8 cellular contexts compared by ENCODE assay signal in the genomic region with DNA sequence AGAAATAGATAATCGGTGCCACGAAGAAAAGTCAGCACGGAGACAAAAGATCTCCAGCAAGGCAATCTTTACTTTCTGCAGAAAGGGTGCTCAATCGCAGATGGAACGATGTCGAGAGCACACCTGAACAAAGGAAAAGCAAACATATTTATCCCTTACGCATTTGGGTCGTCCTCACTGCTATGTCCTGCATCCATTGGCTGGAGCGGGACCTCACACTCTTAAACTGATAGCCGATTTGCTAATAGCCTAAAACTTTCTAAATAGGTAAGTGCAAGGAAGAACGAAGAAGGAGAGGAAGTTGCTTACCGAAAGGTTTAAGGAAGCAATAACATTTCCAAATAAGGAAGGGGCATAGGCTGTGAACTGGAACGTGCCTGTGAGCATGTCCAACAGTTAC. TPM values are rescaled to one million over a fixed set of nuclear protein-coding genes. Genes with fewer than 3 reads are reported as not detected.
DNase-seq lines count a peak whose midpoint lies in the region; ATAC-seq and TF ChIP-seq lines count a peak whose summit lies in the region.

No MANE protein-coding gene starts in this region.

- H3K27me3 Mint-ChIP-seq in T-helper 1 cell treated with Interleukin-12 subunit alpha and Interleukin-12 subunit beta and Interleukin-4 antibody, amounts not matched to agents 30 μg/mL and 1 μg/mL, for 36 hours (ENCODE audit: low read depth): no peaks in the 10 kb centered on the region

- DNase-seq in T-helper 1 cell (no peak), SKM-1 (lab: John Stamatoyannopoulos, UW; ENCODE audit: unreplicated experiment) (peak; percentile 74), epithelial cell of proximal tubule (ENCODE audit: low read depth) (no peak), Ammon's horn (ENCODE audit: low spot score) (no peak)
- peak; percentile 15 for DNase-seq in stimulated activated naive CD8-positive, alpha-beta T cell treated with anti-CD3 and anti-CD28 coated beads, Interleukin-15, Interleukin-2, amounts not matched to agents 100 U/mL and 50 U/mL, for 24 hours

- peak overlapping the region; percentile 96 for H3K4me3 Mint-ChIP-seq in T-helper 1 cell treated with Interleukin-12 subunit alpha and Interleukin-12 subunit beta and Interleukin-4 antibody, amounts not matched to agents 30 μg/mL and 1 μg/mL, for 36 hours

- H3K4me1 Mint-ChIP-seq in T-helper 1 cell treated with Interleukin-12 subunit alpha and Interleukin-12 subunit beta and Interleukin-4 antibody, amounts not matched to agents 30 μg/mL and 1 μg/mL, for 36 hours (ENCODE audit: low read depth): peaks cover 19% of the 10 kb centered on the region

- peak overlapping the region; percentile 99 for H3K27ac Mint-ChIP-seq in T-helper 1 cell treated with Interleukin-12 subunit alpha and Interleukin-12 subunit beta and Interleukin-4 antibody, amounts not matched to agents 30 μg/mL and 1 μg/mL, for 36 hours

- ATAC-seq in stimulated activated naive CD8-positive, alpha-beta T cell treated with anti-CD3 and anti-CD28 coated beads, Interleukin-15, Interleukin-2, amounts not matched to agents 100 U/mL and 50 U/mL, for 24 hours: no peak
- no peak for ATAC-seq in HG03135 (IDR thresholded peaks at IDR 0.05; ENCODE audit: unreplicated experiment)
- no peak for ATAC-seq in GM21360 (IDR thresholded peaks at IDR 0.05; ENCODE audit: unreplicated experiment)

- H3K36me3 Mint-ChIP-seq in T-helper 1 cell treated with Interleukin-12 subunit alpha and Interleukin-12 subunit beta and Interleukin-4 antibody, amounts not matched to agents 30 μg/mL and 1 μg/mL, for 36 hours (ENCODE audit: low read depth): peaks cover 8% of the 10 kb centered on the region

- peak overlapping the region; percentile 96 for H3K4me3 ChIP-seq in epithelial cell of proximal tubule (ENCODE audit: low read depth, low read length)

- peaks cover 7% of the 10 kb centered on the region for H3K9me3 Mint-ChIP-seq in T-helper 1 cell treated with Interleukin-12 subunit alpha and Interleukin-12 subunit beta and Interleukin-4 antibody, amounts not matched to agents 30 μg/mL and 1 μg/mL, for 36 hours

- TF ChIP-seq CTCF in epithelial cell of proximal tubule (conservative IDR thresholded peaks at IDR 0.05; ENCODE audit: low read depth, low read length): no peak

RNA-seq across cellular contexts. Expression of gene AKAP10, which starts 1.2 kb away (rescaled TPM):
- total RNA-seq in epithelial cell of proximal tubule: 11.3 and 14.3 TPM in 2 replicates

RNA-seq across cellular contexts. Expression of gene SPECC1, which starts 30.4 kb away (rescaled TPM):
- total RNA-seq in epithelial cell of proximal tubule: 39.3 and 47.0 TPM in 2 replicates

Comparison
In these comparisons a context has a peak if more than half of its experiments do, and no peak if none do; other contexts are left out.
1. DNase-seq: peak in SKM-1 (single experiment) and stimulated activated naive CD8-positive, alpha-beta T cell treated with anti-CD3 and anti-CD28 coated beads, Interleukin-15, Interleukin-2, amounts not matched to agents 100 U/mL and 50 U/mL, for 24 hours (single experiment); none in T-helper 1 cell (0 of 5), epithelial cell of proximal tubule (single experiment) and Ammon's horn (single experiment).